Comparison of ENCODE assay signal across 25 cellular contexts in genomic region chr19:10679743-10680142, GRCh38.
"Had no signal": no experiment of that assay in that cellular context is flagged by ENCODE, and none has a peak within 500 bp of the region (broad histone marks: within the 10 kb centered on the region; RNA-seq: fewer than 3 reads in every experiment).

No MANE protein-coding gene starts in this region.

- DNase-seq: activated CD4-positive, alpha-beta memory T cell treated with anti-CD3 and anti-CD28 coated beads, Interleukin-2, amount 10 ng/mL, durations not matched to agents 7 days and 5 days; activated CD4-positive, alpha-beta T cell treated with anti-CD3 and anti-CD28 coated beads for 36 hours; activated CD4-positive, alpha-beta T cell treated with anti-CD3 and anti-CD28 coated beads, Interleukin-2, amount 50 U/mL, for 1 hour; activated gamma-delta T cell; activated naive CD4-positive, alpha-beta T cell treated with anti-CD3 and anti-CD28 coated beads for 36 hours; activated naive CD8-positive, alpha-beta T cell treated with anti-CD3 and anti-CD28 coated beads, Interleukin-2, amount 10 ng/mL, durations not matched to agents 7 days and 5 days; activated T-cell treated with anti-CD3 and anti-CD28 coated beads for 4 hours; activated T-cell treated with anti-CD3 and anti-CD28 coated beads, Interleukin-2, amount 50 U/mL, for 48 hours; adrenal gland; aorta; Kasumi-1; KBM-7; NCI-H1048; NCI-H146; NCI-H187 treated with DMSO at 0.1 percent for 48 hours; NCI-H2081 treated with DMSO at 0.1 percent for 48 hours; NCI-H446; NCI-H524; Peyer's patch; SHP77 treated with DMSO at 0.1 percent for 48 hours; T-helper 2 cell; T1000 had no signal

- H3K4me1 ChIP-seq: adrenal gland, breast epithelium, Peyer's patch had no signal

- H3K9me3 ChIP-seq: adrenal gland, breast epithelium, Peyer's patch had no signal

- H3K27me3 ChIP-seq: adrenal gland, breast epithelium, Peyer's patch had no signal

- H3K27ac ChIP-seq: adrenal gland, breast epithelium, Peyer's patch, RWPE1 had no signal

- ATAC-seq: activated CD4-positive, alpha-beta T cell treated with anti-CD3 and anti-CD28 coated beads for 36 hours; activated T-helper 17 cell treated with anti-CD3 and anti-CD28 coated beads, Interleukin-2, amount 50 U/mL, for 72 hours had no signal

- H3K4me3 ChIP-seq: adrenal gland, breast epithelium, Peyer's patch had no signal
